In genomic region chr11:130876931-130877330, GRCh38 we compare ENCODE assay signal across 1 cellular context.
TF ChIP-seq lines count a peak whose summit lies in the region.

No MANE protein-coding gene starts in this region.

TF ChIP-seq in K562, 482 proteins besides CTCF, POLR2A, EP300 and RAD21:
- TF ChIP-seq ZNF311 (CRISPR knock-in tag; IDR thresholded peaks at IDR 0.05) = no peak
- TF ChIP-seq, protein P1, sequence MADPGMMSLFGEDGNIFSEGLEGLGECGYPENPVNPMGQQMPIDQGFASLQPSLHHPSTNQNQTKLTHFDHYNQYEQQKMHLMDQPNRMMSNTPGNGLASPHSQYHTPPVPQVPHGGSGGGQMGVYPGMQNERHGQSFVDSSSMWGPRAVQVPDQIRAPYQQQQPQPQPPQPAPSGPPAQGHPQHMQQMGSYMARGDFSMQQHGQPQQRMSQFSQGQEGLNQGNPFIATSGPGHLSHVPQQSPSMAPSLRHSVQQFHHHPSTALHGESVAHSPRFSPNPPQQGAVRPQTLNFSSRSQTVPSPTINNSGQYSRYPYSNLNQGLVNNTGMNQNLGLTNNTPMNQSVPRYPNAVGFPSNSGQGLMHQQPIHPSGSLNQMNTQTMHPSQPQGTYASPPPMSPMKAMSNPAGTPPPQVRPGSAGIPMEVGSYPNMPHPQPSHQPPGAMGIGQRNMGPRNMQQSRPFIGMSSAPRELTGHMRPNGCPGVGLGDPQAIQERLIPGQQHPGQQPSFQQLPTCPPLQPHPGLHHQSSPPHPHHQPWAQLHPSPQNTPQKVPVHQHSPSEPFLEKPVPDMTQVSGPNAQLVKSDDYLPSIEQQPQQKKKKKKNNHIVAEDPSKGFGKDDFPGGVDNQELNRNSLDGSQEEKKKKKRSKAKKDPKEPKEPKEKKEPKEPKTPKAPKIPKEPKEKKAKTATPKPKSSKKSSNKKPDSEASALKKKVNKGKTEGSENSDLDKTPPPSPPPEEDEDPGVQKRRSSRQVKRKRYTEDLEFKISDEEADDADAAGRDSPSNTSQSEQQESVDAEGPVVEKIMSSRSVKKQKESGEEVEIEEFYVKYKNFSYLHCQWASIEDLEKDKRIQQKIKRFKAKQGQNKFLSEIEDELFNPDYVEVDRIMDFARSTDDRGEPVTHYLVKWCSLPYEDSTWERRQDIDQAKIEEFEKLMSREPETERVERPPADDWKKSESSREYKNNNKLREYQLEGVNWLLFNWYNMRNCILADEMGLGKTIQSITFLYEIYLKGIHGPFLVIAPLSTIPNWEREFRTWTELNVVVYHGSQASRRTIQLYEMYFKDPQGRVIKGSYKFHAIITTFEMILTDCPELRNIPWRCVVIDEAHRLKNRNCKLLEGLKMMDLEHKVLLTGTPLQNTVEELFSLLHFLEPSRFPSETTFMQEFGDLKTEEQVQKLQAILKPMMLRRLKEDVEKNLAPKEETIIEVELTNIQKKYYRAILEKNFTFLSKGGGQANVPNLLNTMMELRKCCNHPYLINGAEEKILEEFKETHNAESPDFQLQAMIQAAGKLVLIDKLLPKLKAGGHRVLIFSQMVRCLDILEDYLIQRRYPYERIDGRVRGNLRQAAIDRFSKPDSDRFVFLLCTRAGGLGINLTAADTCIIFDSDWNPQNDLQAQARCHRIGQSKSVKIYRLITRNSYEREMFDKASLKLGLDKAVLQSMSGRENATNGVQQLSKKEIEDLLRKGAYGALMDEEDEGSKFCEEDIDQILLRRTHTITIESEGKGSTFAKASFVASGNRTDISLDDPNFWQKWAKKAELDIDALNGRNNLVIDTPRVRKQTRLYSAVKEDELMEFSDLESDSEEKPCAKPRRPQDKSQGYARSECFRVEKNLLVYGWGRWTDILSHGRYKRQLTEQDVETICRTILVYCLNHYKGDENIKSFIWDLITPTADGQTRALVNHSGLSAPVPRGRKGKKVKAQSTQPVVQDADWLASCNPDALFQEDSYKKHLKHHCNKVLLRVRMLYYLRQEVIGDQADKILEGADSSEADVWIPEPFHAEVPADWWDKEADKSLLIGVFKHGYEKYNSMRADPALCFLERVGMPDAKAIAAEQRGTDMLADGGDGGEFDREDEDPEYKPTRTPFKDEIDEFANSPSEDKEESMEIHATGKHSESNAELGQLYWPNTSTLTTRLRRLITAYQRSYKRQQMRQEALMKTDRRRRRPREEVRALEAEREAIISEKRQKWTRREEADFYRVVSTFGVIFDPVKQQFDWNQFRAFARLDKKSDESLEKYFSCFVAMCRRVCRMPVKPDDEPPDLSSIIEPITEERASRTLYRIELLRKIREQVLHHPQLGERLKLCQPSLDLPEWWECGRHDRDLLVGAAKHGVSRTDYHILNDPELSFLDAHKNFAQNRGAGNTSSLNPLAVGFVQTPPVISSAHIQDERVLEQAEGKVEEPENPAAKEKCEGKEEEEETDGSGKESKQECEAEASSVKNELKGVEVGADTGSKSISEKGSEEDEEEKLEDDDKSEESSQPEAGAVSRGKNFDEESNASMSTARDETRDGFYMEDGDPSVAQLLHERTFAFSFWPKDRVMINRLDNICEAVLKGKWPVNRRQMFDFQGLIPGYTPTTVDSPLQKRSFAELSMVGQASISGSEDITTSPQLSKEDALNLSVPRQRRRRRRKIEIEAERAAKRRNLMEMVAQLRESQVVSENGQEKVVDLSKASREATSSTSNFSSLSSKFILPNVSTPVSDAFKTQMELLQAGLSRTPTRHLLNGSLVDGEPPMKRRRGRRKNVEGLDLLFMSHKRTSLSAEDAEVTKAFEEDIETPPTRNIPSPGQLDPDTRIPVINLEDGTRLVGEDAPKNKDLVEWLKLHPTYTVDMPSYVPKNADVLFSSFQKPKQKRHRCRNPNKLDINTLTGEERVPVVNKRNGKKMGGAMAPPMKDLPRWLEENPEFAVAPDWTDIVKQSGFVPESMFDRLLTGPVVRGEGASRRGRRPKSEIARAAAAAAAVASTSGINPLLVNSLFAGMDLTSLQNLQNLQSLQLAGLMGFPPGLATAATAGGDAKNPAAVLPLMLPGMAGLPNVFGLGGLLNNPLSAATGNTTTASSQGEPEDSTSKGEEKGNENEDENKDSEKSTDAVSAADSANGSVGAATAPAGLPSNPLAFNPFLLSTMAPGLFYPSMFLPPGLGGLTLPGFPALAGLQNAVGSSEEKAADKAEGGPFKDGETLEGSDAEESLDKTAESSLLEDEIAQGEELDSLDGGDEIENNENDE (IDR thresholded peaks at IDR 0.05; ENCODE audit: low read depth, low read length) = no peak
- TF ChIP-seq PHB (CRISPR knock-in tag; IDR thresholded peaks at IDR 0.05) = no peak
- TF ChIP-seq NONO (IDR thresholded peaks at IDR 0.05; ENCODE audit: low read depth in 2 of 2, low read length in 1 of 2) = no peak
- no peak for TF ChIP-seq CSDE1 (IDR thresholded peaks at IDR 0.05)
- no peak for TF ChIP-seq SREBF1 (IDR thresholded peaks at IDR 0.05; ENCODE audit: borderline replicate concordance, low read depth, low read length)
- no peak for TF ChIP-seq MAFK (IDR thresholded peaks at IDR 0.05; ENCODE audit: low read length)
- TF ChIP-seq ETS2 (tag; IDR thresholded peaks at IDR 0.05; ENCODE audit: borderline replicate concordance, poor library complexity, severe bottlenecking) = no peak
- no peak for TF ChIP-seq NFATC3 (IDR thresholded peaks at IDR 0.05)
- no peak for TF ChIP-seq TOE1 (IDR thresholded peaks at IDR 0.05; ENCODE audit: borderline replicate concordance)
- no peak for TF ChIP-seq TOE1 (CRISPR knock-in tag; IDR thresholded peaks at IDR 0.05; ENCODE audit: borderline replicate concordance, low read depth)
- no peak for TF ChIP-seq ZNF766 (CRISPR knock-in tag; conservative IDR thresholded peaks at IDR 0.05)
- no peak for TF ChIP-seq NR0B1 (IDR thresholded peaks at IDR 0.05; ENCODE audit: partially characterized antibody)
- TF ChIP-seq KAT2B (IDR thresholded peaks at IDR 0.05; ENCODE audit: low read depth, low read length) = no peak
- TF ChIP-seq, protein P2, sequence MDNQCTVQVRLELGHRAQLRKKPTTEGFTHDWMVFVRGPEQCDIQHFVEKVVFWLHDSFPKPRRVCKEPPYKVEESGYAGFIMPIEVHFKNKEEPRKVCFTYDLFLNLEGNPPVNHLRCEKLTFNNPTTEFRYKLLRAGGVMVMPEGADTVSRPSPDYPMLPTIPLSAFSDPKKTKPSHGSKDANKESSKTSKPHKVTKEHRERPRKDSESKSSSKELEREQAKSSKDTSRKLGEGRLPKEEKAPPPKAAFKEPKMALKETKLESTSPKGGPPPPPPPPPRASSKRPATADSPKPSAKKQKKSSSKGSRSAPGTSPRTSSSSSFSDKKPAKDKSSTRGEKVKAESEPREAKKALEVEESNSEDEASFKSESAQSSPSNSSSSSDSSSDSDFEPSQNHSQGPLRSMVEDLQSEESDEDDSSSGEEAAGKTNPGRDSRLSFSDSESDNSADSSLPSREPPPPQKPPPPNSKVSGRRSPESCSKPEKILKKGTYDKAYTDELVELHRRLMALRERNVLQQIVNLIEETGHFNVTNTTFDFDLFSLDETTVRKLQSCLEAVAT (IDR thresholded peaks at IDR 0.05) = no peak
- no peak for TF ChIP-seq ZNF408 (CRISPR knock-in tag; IDR thresholded peaks at IDR 0.05; ENCODE audit: low read depth)
- no peak for TF ChIP-seq LARP7 (IDR thresholded peaks at IDR 0.05)
- no peak for TF ChIP-seq GABPB1 (CRISPR knock-in tag; IDR thresholded peaks at IDR 0.05)
- no peak for TF ChIP-seq FOXK2 (conservative IDR thresholded peaks at IDR 0.05 in 1 of 2, IDR thresholded peaks at IDR 0.05 in 1 of 2; ENCODE audit: low read depth in 2 of 2)
- TF ChIP-seq TARDBP (IDR thresholded peaks at IDR 0.05) = no peak
- no peak for TF ChIP-seq ZBTB17 (CRISPR knock-in tag; IDR thresholded peaks at IDR 0.05)
